2 cellular contexts compared by ENCODE assay signal in the genomic region with DNA sequence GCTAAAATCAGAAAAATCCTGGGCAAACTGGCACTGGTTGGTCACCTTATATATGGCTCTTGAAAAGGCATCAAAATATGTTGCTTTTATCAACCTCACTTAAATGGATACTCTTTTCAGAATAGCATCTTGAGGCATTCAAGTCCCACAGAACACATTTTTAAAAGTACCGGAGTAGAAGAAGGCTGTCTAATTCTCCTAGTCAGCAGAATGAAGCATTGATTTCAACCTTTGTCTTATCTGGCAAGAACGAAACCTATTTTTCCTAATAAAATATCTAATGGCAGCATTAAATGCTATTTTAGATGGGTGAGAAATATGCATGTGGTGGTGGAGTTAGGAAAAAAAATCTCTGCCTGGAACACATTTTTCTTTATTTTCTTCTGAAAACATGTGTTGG.
TF ChIP-seq lines count a peak whose summit lies in the region.

No MANE protein-coding gene starts in this region.

TF ChIP-seq in HepG2, 621 proteins besides CTCF, POLR2A, EP300 and RAD21:
- TF ChIP-seq MAFF (IDR thresholded peaks at IDR 0.05; ENCODE audit: low read depth, low read length) (peak; percentile 59), YEATS4 (CRISPR knock-in tag; IDR thresholded peaks at IDR 0.05; ENCODE audit: borderline replicate concordance) (no peak), MAFK (conservative IDR thresholded peaks at IDR 0.05 in 1 of 2, IDR thresholded peaks at IDR 0.05 in 1 of 2; ENCODE audit: low read length in 2 of 2) (peak; percentile 56 to 74; a peak in 3 of 4 replicates), STAT6 (CRISPR knock-in tag; IDR thresholded peaks at IDR 0.05; ENCODE audit: borderline replicate concordance) (no peak), ONECUT2 (CRISPR knock-in tag; IDR thresholded peaks at IDR 0.05) (no peak)
- TF ChIP-seq, protein P1, sequence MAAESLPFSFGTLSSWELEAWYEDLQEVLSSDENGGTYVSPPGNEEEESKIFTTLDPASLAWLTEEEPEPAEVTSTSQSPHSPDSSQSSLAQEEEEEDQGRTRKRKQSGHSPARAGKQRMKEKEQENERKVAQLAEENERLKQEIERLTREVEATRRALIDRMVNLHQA (CRISPR knock-in tag; IDR thresholded peaks at IDR 0.05), result no peak

TF ChIP-seq in K562, 482 proteins besides CTCF, POLR2A, EP300 and RAD21:
- no peak for TF ChIP-seq ZNF239 (CRISPR knock-in tag; IDR thresholded peaks at IDR 0.05)
- TF ChIP-seq ZNF398 (CRISPR knock-in tag; IDR thresholded peaks at IDR 0.05), result no peak
- TF ChIP-seq, protein P2, sequence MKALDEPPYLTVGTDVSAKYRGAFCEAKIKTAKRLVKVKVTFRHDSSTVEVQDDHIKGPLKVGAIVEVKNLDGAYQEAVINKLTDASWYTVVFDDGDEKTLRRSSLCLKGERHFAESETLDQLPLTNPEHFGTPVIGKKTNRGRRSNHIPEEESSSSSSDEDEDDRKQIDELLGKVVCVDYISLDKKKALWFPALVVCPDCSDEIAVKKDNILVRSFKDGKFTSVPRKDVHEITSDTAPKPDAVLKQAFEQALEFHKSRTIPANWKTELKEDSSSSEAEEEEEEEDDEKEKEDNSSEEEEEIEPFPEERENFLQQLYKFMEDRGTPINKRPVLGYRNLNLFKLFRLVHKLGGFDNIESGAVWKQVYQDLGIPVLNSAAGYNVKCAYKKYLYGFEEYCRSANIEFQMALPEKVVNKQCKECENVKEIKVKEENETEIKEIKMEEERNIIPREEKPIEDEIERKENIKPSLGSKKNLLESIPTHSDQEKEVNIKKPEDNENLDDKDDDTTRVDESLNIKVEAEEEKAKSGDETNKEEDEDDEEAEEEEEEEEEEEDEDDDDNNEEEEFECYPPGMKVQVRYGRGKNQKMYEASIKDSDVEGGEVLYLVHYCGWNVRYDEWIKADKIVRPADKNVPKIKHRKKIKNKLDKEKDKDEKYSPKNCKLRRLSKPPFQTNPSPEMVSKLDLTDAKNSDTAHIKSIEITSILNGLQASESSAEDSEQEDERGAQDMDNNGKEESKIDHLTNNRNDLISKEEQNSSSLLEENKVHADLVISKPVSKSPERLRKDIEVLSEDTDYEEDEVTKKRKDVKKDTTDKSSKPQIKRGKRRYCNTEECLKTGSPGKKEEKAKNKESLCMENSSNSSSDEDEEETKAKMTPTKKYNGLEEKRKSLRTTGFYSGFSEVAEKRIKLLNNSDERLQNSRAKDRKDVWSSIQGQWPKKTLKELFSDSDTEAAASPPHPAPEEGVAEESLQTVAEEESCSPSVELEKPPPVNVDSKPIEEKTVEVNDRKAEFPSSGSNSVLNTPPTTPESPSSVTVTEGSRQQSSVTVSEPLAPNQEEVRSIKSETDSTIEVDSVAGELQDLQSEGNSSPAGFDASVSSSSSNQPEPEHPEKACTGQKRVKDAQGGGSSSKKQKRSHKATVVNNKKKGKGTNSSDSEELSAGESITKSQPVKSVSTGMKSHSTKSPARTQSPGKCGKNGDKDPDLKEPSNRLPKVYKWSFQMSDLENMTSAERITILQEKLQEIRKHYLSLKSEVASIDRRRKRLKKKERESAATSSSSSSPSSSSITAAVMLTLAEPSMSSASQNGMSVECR (CRISPR knock-in tag; IDR thresholded peaks at IDR 0.05), result no peak
- TF ChIP-seq ZNF316 (IDR thresholded peaks at IDR 0.05), result 0 out of 2 replicates have a peak, but pooled peaks have one; percentile 7
- no peak for TF ChIP-seq LEF1 (IDR thresholded peaks at IDR 0.05)
- TF ChIP-seq PHF20 (IDR thresholded peaks at IDR 0.05; ENCODE audit: partially characterized antibody), result no peak
- no peak for TF ChIP-seq PHB2 (IDR thresholded peaks at IDR 0.05; ENCODE audit: low read depth)
- no peak for TF ChIP-seq ZBTB33 (CRISPR knock-in tag; IDR thresholded peaks at IDR 0.05)
